1 cellular context compared by ENCODE assay signal in genomic region chr3:51637941-51638471, GRCh38.
TF ChIP-seq lines count a peak whose summit lies in the region.

No MANE protein-coding gene starts in this region.

TF ChIP-seq in HepG2, 621 proteins besides CTCF, POLR2A, EP300 and RAD21 (continued from another document and continues in another):
- no peak for TF ChIP-seq ZHX2 (IDR thresholded peaks at IDR 0.05; ENCODE audit: low read depth)
- TF ChIP-seq ZHX2 (CRISPR knock-in tag; IDR thresholded peaks at IDR 0.05; ENCODE audit: borderline replicate concordance) = no peak
- no peak for TF ChIP-seq ZNF616 (CRISPR knock-in tag; IDR thresholded peaks at IDR 0.05; ENCODE audit: low read depth)
- no peak for TF ChIP-seq IKZF1 (IDR thresholded peaks at IDR 0.05)
- TF ChIP-seq FOXA1 (IDR thresholded peaks at IDR 0.05) = no peak
- 0 out of 2 replicates have a peak, but pooled peaks have one; percentile 10 for TF ChIP-seq FOXA1 (CRISPR knock-in tag; IDR thresholded peaks at IDR 0.05)
- no peak for TF ChIP-seq ZBTB7A (CRISPR knock-in tag; IDR thresholded peaks at IDR 0.05)
- TF ChIP-seq MAFG (CRISPR knock-in tag; IDR thresholded peaks at IDR 0.05) = no peak
- TF ChIP-seq SNAPC2 (CRISPR knock-in tag; IDR thresholded peaks at IDR 0.05) = no peak
- TF ChIP-seq ZBTB2 (CRISPR knock-in tag; IDR thresholded peaks at IDR 0.05; ENCODE audit: low read depth) = no peak
- TF ChIP-seq STAT5B (CRISPR knock-in tag; IDR thresholded peaks at IDR 0.05) = no peak
- peak; percentile 45; the same call in 1 of the 2 replicates for TF ChIP-seq YEATS2 (CRISPR knock-in tag; IDR thresholded peaks at IDR 0.05; ENCODE audit: borderline replicate concordance)
- TF ChIP-seq MTF2 (CRISPR knock-in tag; IDR thresholded peaks at IDR 0.05; ENCODE audit: borderline replicate concordance) = no peak
- TF ChIP-seq, protein P1, sequence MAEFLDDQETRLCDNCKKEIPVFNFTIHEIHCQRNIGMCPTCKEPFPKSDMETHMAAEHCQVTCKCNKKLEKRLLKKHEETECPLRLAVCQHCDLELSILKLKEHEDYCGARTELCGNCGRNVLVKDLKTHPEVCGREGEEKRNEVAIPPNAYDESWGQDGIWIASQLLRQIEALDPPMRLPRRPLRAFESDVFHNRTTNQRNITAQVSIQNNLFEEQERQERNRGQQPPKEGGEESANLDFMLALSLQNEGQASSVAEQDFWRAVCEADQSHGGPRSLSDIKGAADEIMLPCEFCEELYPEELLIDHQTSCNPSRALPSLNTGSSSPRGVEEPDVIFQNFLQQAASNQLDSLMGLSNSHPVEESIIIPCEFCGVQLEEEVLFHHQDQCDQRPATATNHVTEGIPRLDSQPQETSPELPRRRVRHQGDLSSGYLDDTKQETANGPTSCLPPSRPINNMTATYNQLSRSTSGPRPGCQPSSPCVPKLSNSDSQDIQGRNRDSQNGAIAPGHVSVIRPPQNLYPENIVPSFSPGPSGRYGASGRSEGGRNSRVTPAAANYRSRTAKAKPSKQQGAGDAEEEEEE (CRISPR knock-in tag; IDR thresholded peaks at IDR 0.05; ENCODE audit: borderline replicate concordance) = no peak
- TF ChIP-seq ZNF652 (CRISPR knock-in tag; IDR thresholded peaks at IDR 0.05; ENCODE audit: borderline replicate concordance, low read depth) = no peak
- TF ChIP-seq, protein P2, sequence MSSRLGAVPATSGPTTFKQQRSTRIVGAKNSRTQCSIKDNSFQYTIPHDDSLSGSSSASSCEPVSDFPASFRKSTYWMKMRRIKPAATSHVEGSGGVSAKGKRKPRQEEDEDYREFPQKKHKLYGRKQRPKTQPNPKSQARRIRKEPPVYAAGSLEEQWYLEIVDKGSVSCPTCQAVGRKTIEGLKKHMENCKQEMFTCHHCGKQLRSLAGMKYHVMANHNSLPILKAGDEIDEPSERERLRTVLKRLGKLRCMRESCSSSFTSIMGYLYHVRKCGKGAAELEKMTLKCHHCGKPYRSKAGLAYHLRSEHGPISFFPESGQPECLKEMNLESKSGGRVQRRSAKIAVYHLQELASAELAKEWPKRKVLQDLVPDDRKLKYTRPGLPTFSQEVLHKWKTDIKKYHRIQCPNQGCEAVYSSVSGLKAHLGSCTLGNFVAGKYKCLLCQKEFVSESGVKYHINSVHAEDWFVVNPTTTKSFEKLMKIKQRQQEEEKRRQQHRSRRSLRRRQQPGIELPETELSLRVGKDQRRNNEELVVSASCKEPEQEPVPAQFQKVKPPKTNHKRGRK (CRISPR knock-in tag; IDR thresholded peaks at IDR 0.05) = no peak
- TF ChIP-seq REXO4 (CRISPR knock-in tag; IDR thresholded peaks at IDR 0.05; ENCODE audit: borderline replicate concordance) = no peak
- no peak for TF ChIP-seq ARNT (IDR thresholded peaks at IDR 0.05)
- no peak for TF ChIP-seq SPEN (CRISPR knock-in tag; IDR thresholded peaks at IDR 0.05; ENCODE audit: low read depth)
- TF ChIP-seq ZNF34 (CRISPR knock-in tag; IDR thresholded peaks at IDR 0.05; ENCODE audit: borderline replicate concordance) = no peak
- TF ChIP-seq ZNF589 (CRISPR knock-in tag; conservative IDR thresholded peaks at IDR 0.05) = no peak
- TF ChIP-seq, protein P3, sequence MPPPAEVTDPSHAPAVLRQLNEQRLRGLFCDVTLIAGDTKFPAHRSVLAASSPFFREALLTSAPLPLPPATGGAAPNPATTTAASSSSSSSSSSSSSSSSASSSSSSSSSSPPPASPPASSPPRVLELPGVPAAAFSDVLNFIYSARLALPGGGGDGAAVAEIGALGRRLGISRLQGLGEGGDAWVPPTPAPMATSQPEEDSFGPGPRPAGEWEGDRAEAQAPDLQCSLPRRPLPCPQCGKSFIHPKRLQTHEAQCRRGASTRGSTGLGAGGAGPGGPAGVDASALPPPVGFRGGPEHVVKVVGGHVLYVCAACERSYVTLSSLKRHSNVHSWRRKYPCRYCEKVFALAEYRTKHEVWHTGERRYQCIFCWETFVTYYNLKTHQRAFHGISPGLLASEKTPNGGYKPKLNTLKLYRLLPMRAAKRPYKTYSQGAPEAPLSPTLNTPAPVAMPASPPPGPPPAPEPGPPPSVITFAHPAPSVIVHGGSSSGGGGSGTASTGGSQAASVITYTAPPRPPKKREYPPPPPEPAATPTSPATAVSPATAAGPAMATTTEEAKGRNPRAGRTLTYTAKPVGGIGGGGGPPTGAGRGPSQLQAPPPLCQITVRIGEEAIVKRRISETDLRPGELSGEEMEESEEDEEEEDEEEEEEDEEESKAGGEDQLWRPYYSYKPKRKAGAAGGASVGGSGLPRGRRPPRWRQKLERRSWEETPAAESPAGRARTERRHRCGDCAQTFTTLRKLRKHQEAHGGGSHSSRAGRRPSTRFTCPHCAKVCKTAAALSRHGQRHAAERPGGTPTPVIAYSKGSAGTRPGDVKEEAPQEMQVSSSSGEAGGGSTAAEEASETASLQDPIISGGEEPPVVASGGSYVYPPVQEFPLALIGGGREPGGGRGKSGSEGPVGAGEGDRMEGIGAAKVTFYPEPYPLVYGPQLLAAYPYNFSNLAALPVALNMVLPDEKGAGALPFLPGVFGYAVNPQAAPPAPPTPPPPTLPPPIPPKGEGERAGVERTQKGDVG (CRISPR knock-in tag; IDR thresholded peaks at IDR 0.05; ENCODE audit: borderline replicate concordance) = no peak
- no peak; the same call in 1 of the 2 replicates for TF ChIP-seq ZNF639 (CRISPR knock-in tag; conservative IDR thresholded peaks at IDR 0.05)
- TF ChIP-seq SMAD9 (CRISPR knock-in tag; IDR thresholded peaks at IDR 0.05) = no peak
- peak; percentile 33; the same call in 1 of the 2 replicates for TF ChIP-seq FOXC1 (CRISPR knock-in tag; IDR thresholded peaks at IDR 0.05; ENCODE audit: borderline replicate concordance)
- TF ChIP-seq ZNF737 (CRISPR knock-in tag; IDR thresholded peaks at IDR 0.05; ENCODE audit: borderline replicate concordance) = no peak
- no peak for TF ChIP-seq HOXA3 (CRISPR knock-in tag; IDR thresholded peaks at IDR 0.05)
- TF ChIP-seq KLF15 (CRISPR knock-in tag; IDR thresholded peaks at IDR 0.05; ENCODE audit: borderline replicate concordance) = no peak
- no peak for TF ChIP-seq ZNF333 (CRISPR knock-in tag; IDR thresholded peaks at IDR 0.05; ENCODE audit: borderline replicate concordance)
- TF ChIP-seq IRX3 (CRISPR knock-in tag; IDR thresholded peaks at IDR 0.05; ENCODE audit: borderline replicate concordance, low read depth) = no peak
- TF ChIP-seq ZNF326 (CRISPR knock-in tag; IDR thresholded peaks at IDR 0.05; ENCODE audit: borderline replicate concordance) = no peak
- TF ChIP-seq, protein P4, sequence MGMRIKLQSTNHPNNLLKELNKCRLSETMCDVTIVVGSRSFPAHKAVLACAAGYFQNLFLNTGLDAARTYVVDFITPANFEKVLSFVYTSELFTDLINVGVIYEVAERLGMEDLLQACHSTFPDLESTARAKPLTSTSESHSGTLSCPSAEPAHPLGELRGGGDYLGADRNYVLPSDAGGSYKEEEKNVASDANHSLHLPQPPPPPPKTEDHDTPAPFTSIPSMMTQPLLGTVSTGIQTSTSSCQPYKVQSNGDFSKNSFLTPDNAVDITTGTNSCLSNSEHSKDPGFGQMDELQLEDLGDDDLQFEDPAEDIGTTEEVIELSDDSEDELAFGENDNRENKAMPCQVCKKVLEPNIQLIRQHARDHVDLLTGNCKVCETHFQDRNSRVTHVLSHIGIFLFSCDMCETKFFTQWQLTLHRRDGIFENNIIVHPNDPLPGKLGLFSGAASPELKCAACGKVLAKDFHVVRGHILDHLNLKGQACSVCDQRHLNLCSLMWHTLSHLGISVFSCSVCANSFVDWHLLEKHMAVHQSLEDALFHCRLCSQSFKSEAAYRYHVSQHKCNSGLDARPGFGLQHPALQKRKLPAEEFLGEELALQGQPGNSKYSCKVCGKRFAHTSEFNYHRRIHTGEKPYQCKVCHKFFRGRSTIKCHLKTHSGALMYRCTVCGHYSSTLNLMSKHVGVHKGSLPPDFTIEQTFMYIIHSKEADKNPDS (CRISPR knock-in tag; IDR thresholded peaks at IDR 0.05) = no peak
- TF ChIP-seq LCORL (IDR thresholded peaks at IDR 0.05) = no peak
- 0 out of 2 replicates have a peak, but pooled peaks have one; percentile 18 for TF ChIP-seq LCORL (CRISPR knock-in tag; IDR thresholded peaks at IDR 0.05)
- TF ChIP-seq ZFP36 (IDR thresholded peaks at IDR 0.05; ENCODE audit: borderline replicate concordance, low read depth, low read length, partially characterized antibody) = no peak
- TF ChIP-seq ZNF607 (CRISPR knock-in tag; IDR thresholded peaks at IDR 0.05; ENCODE audit: borderline replicate concordance) = no peak
- TF ChIP-seq ZNF460 (CRISPR knock-in tag; IDR thresholded peaks at IDR 0.05; ENCODE audit: borderline replicate concordance) = no peak
- TF ChIP-seq ZNF772 (CRISPR knock-in tag; IDR thresholded peaks at IDR 0.05) = no peak
- 0 out of 2 replicates have a peak, but pooled peaks have one; percentile 29 for TF ChIP-seq ATF2 (CRISPR knock-in tag; IDR thresholded peaks at IDR 0.05)
- TF ChIP-seq KLF9 (CRISPR knock-in tag; IDR thresholded peaks at IDR 0.05; ENCODE audit: low read depth) = no peak
- TF ChIP-seq, protein P5, sequence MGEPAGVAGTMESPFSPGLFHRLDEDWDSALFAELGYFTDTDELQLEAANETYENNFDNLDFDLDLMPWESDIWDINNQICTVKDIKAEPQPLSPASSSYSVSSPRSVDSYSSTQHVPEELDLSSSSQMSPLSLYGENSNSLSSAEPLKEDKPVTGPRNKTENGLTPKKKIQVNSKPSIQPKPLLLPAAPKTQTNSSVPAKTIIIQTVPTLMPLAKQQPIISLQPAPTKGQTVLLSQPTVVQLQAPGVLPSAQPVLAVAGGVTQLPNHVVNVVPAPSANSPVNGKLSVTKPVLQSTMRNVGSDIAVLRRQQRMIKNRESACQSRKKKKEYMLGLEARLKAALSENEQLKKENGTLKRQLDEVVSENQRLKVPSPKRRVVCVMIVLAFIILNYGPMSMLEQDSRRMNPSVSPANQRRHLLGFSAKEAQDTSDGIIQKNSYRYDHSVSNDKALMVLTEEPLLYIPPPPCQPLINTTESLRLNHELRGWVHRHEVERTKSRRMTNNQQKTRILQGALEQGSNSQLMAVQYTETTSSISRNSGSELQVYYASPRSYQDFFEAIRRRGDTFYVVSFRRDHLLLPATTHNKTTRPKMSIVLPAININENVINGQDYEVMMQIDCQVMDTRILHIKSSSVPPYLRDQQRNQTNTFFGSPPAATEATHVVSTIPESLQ (CRISPR knock-in tag; conservative IDR thresholded peaks at IDR 0.05) = no peak
- TF ChIP-seq ZNF343 (CRISPR knock-in tag; IDR thresholded peaks at IDR 0.05) = no peak
- TF ChIP-seq MEIS2 (CRISPR knock-in tag; IDR thresholded peaks at IDR 0.05) = no peak
